In genomic region chr15:63970723-63971426, GRCh38 we compare ENCODE assay signal across 8 cellular contexts.
A peak's percentile ranks its signal among the peaks of the same experiment; 100 is the strongest.
DNase-seq lines count a peak whose midpoint lies in the region; ATAC-seq and TF ChIP-seq lines count a peak whose summit lies in the region.

No MANE protein-coding gene starts in this region.

- H3K4me1 ChIP-seq in CD8-positive, alpha-beta memory T cell (ENCODE audit: insufficient read depth, low read length) = peaks cover 37% of the 10 kb centered on the region
- no peaks in the 10 kb centered on the region for H3K4me1 ChIP-seq in PC-9 (replicated peaks; ENCODE audit: insufficient read depth)

- H3K9me2 ChIP-seq in PC-9 (ENCODE audit: insufficient read depth) = no peaks in the 10 kb centered on the region

- no peaks in the 10 kb centered on the region for H4K20me1 ChIP-seq in PC-9 (ENCODE audit: insufficient read depth)

- no peak overlapping the region for H3K4me3 ChIP-seq in CD8-positive, alpha-beta memory T cell (ENCODE audit: low read length)
- H3K4me3 ChIP-seq in PC-9 = no peak overlapping the region
- H3K4me3 ChIP-seq in MG63 = no peak overlapping the region
- H3K4me3 ChIP-seq in foreskin fibroblast (ENCODE audit: low read depth in 1 of 2, low read length in 2 of 2) = no peak overlapping the region

- CTCF ChIA-PET in CD8-positive, alpha-beta memory T cell (lab: Charles Lee) = interaction anchor here (0.8 to 2.1 kb wide), 8 partner anchors 14 to 219 kb away, joined by 3 to 9 read pairs (median 3); partner anchors contain the start of gene DAPK2
- CTCF ChIA-PET in PC-9 (lab: Charles Lee) = no interaction called here

- no peak overlapping the region for H3K4me2 ChIP-seq in PC-9

- no peaks in the 10 kb centered on the region for H3K79me2 ChIP-seq in PC-9 (ENCODE audit: low read depth)

- no peaks in the 10 kb centered on the region for H3K9me3 ChIP-seq in CD8-positive, alpha-beta memory T cell (ENCODE audit: low read length)
- H3K9me3 ChIP-seq in PC-9 (ENCODE audit: insufficient read depth, low read depth) = no peaks in the 10 kb centered on the region
- peaks cover 3% of the 10 kb centered on the region; the same call in 1 of the 2 replicates for H3K9me3 ChIP-seq in MG63

- H3K4me1 Mint-ChIP-seq in CD8-positive, alpha-beta memory T cell = peaks cover 39 to 53% (median 41%) of the 10 kb centered on the region in 3 donors
- H3K4me1 Mint-ChIP-seq in dendritic cell treated with granulocyte-macrophage colony-stimulating factor and Interleukin-4, amounts not matched to agents 40 ng/mL and 50 ng/mL, for 4 days (ENCODE audit: low read depth) = peaks cover 37% of the 10 kb centered on the region

- peak overlapping the region; percentile 8 to 81 (median 78) for H3K4me3 Mint-ChIP-seq in CD8-positive, alpha-beta memory T cell
- no peak overlapping the region for H3K4me3 Mint-ChIP-seq in dendritic cell treated with granulocyte-macrophage colony-stimulating factor and Interleukin-4, amounts not matched to agents 40 ng/mL and 50 ng/mL, for 4 days

- no peaks in the 10 kb centered on the region for H3K9me3 Mint-ChIP-seq in CD8-positive, alpha-beta memory T cell
- H3K9me3 Mint-ChIP-seq in dendritic cell treated with granulocyte-macrophage colony-stimulating factor and Interleukin-4, amounts not matched to agents 40 ng/mL and 50 ng/mL, for 4 days = no peaks in the 10 kb centered on the region

- intact Hi-C loops in dendritic cell treated with granulocyte-macrophage colony-stimulating factor and Interleukin-4, amounts not matched to agents 40 ng/mL and 50 ng/mL, for 4 days (cut with micrococcal nuclease) = no loop called here
- intact Hi-C loops in PC-9 (cut with micrococcal nuclease; ENCODE audit: unreplicated experiment) = no loop called here

- POLR2A ChIA-PET in CD8-positive, alpha-beta memory T cell (lab: Charles Lee) = interaction anchor here (0.6 to 1.2 kb wide), 3 partner anchors 25 to 138 kb away, joined by 3 to 4 read pairs (median 3); no protein-coding TSS in a partner anchor
- POLR2A ChIA-PET in PC-9 (lab: Charles Lee; ENCODE audit: unreplicated experiment) = interaction anchor here (0.6 kb wide), 1 partner anchor 1083 kb away, joined by 4 read pairs; no protein-coding TSS in a partner anchor

- no peak for TF ChIP-seq CTCF in PC-9 (conservative IDR thresholded peaks at IDR 0.05)
- no peak for TF ChIP-seq CTCF in foreskin fibroblast (IDR thresholded peaks at IDR 0.05; ENCODE audit: low read depth, low read length)

- H3K27me3 ChIP-seq in CD8-positive, alpha-beta memory T cell (ENCODE audit: insufficient read depth, low read length, poor library complexity, severe bottlenecking) = no peaks in the 10 kb centered on the region
- H3K27me3 ChIP-seq in PC-9 (ENCODE audit: insufficient read depth, low read depth) = no peaks in the 10 kb centered on the region
- no peaks in the 10 kb centered on the region for H3K27me3 ChIP-seq in MG63

- peak overlapping the region; percentile 90 to 100 (median 96) for H3K27ac Mint-ChIP-seq in CD8-positive, alpha-beta memory T cell
- H3K27ac Mint-ChIP-seq in dendritic cell treated with granulocyte-macrophage colony-stimulating factor and Interleukin-4, amounts not matched to agents 40 ng/mL and 50 ng/mL, for 4 days = peak overlapping the region; percentile 61

- BruUV-seq in PC-9 (replicated peaks; lab: Mats Ljungman, UMichigan) = no TSS peak

- H3K27ac ChIP-seq in CD8-positive, alpha-beta memory T cell (ENCODE audit: low read depth, low read length) = peak overlapping the region; percentile 65
- H3K27ac ChIP-seq in PC-9 = no peak overlapping the region

- H3K27me3 Mint-ChIP-seq in CD8-positive, alpha-beta memory T cell = peaks cover 0 to 1% of the 10 kb centered on the region in 2 donors
- no peaks in the 10 kb centered on the region for H3K27me3 Mint-ChIP-seq in dendritic cell treated with granulocyte-macrophage colony-stimulating factor and Interleukin-4, amounts not matched to agents 40 ng/mL and 50 ng/mL, for 4 days

- peak; percentile 89 for ATAC-seq in GM19397 (IDR thresholded peaks at IDR 0.05; ENCODE audit: unreplicated experiment)
- peak; percentile 98 for ATAC-seq in HG03354 (IDR thresholded peaks at IDR 0.05; ENCODE audit: poor library complexity, severe bottlenecking, unreplicated experiment)

- DNase-seq in CD8-positive, alpha-beta memory T cell = peak in 1 of 5 donors; percentile 12
- DNase-seq in PC-9 = no peak
- no peak for DNase-seq in MG63
- DNase-seq in foreskin fibroblast = no peak
- no peak for DNase-seq in NAMALWA (ENCODE audit: low spot score)

- no peaks in the 10 kb centered on the region for H3K36me3 ChIP-seq in CD8-positive, alpha-beta memory T cell (ENCODE audit: insufficient read depth, low read length)
- H3K36me3 ChIP-seq in PC-9 (ENCODE audit: low read depth) (no peaks in the 10 kb centered on the region), MG63 (no peaks in the 10 kb centered on the region; the same call in 1 of the 2 replicates)

- H3F3A ChIP-seq in PC-9 (ENCODE audit: insufficient read depth, low read depth) = no peaks in the 10 kb centered on the region

- peaks cover 0 to 5% (median 0%) of the 10 kb centered on the region in 3 donors for H3K36me3 Mint-ChIP-seq in CD8-positive, alpha-beta memory T cell
- H3K36me3 Mint-ChIP-seq in dendritic cell treated with granulocyte-macrophage colony-stimulating factor and Interleukin-4, amounts not matched to agents 40 ng/mL and 50 ng/mL, for 4 days (ENCODE audit: low read depth) = no peaks in the 10 kb centered on the region

- H2AFZ ChIP-seq in PC-9 = no peak overlapping the region
